ENCODE assay signal across 20 cellular contexts in the genomic region with DNA sequence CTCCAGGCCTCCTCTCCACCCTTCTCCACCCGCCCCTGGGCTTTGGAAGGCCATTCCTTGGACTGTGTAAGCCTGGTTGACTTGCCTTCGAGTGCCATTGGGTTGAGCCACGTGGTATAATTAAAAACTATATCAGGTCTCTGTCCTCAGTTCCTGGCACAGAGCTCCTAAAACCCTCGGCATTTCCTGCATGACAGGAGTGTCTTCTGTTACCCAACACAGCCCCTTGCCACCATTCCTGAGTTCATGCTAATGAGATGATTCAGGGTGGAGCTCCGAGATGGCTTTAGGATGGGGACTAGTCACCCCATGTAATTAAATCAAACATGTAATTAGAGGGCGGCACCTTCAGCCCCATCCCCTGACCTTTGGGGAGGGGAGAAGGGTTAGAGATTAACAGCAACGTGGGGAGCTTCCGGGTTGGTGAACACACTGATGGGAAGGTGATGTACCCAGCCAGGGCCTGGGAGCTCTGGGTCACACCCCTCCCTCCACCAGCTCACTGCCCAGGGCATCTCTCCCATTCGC.
DNase-seq lines count a peak whose midpoint lies in the region; ATAC-seq and TF ChIP-seq lines count a peak whose summit lies in the region.
"Had no signal": no experiment of that assay in that cellular context is flagged by ENCODE, and none has a peak within 500 bp of the region (broad histone marks: within the 10 kb centered on the region; RNA-seq: fewer than 3 reads in every experiment).

No MANE protein-coding gene starts in this region.

- intact Hi-C loops in CD14-positive monocyte (cut with micrococcal nuclease) (loop anchor here in 1 of 2 donors (10.0 kb wide), 1 partner anchor 167 kb away; no protein-coding TSS in a partner anchor), transverse colon (cut with DNase I; ENCODE audit: low total_unique reads) (no loop called here)

- ATAC-seq in GM19455 (IDR thresholded peaks at IDR 0.05; ENCODE audit: unreplicated experiment) = no peak
- no peak for ATAC-seq in WTC11
- ATAC-seq in HG03139 (IDR thresholded peaks at IDR 0.05; ENCODE audit: unreplicated experiment) = no peak

- no peak for TF ChIP-seq EP300 in transverse colon (IDR thresholded peaks at IDR 0.05; ENCODE audit: low read depth)

- POLR2A ChIA-PET in WTC11 (lab: Charles Lee) = no interaction called here

- WGBS in transverse colon (ENCODE audit: low coverage in 1 of 2), 2 donors = 58 to 72% methylated on average over 4 to 9 of the region's 9 CpGs

- no peak overlapping the region for H3K27ac ChIP-seq in transverse colon
- H3K27ac ChIP-seq: GM23248, SK-N-MC had no signal

- H3K9me3 ChIP-seq in transverse colon = no peaks in the 10 kb centered on the region
- H3K9me3 ChIP-seq: Caco-2, HAP-1 had no signal

- H3K27me3 Mint-ChIP-seq in CD14-positive monocyte (ENCODE audit: low read depth in 3 of 3) = peaks cover 0 to 4% (median 1%) of the 10 kb centered on the region in 3 donors
- H3K27me3 Mint-ChIP-seq in WTC11 (ENCODE audit: low read depth) = no peaks in the 10 kb centered on the region

- H3K4me1 Mint-ChIP-seq in CD14-positive monocyte = peaks cover 58% of the 10 kb centered on the region
- peaks cover 9% of the 10 kb centered on the region for H3K4me1 Mint-ChIP-seq in WTC11

- H3K4me3 ChIP-seq in transverse colon = no peak overlapping the region
- H3K4me3 ChIP-seq: GM23248, HAP-1, SK-N-MC had no signal

- no peak for TF ChIP-seq POLR2A in transverse colon (IDR thresholded peaks at IDR 0.05)

- H3K4me3 Mint-ChIP-seq in CD14-positive monocyte (peak overlapping the region in 1 of 2 donors; percentile 63), WTC11 (no peak overlapping the region)
- H3K4me3 Mint-ChIP-seq: CD4-positive, alpha-beta T cell had no signal

- DNase-seq in CD14-positive monocyte (ENCODE audit: low spot score) (no peak), NCI-H82 (lab: John Stamatoyannopoulos, UW) (peak; percentile 69), islet precursor cell (peak; percentile 50), transverse colon (peak; percentile 22), WTC11 (ENCODE audit: low spot score) (no peak)
- DNase-seq: Caco-2; CD4-positive, alpha-beta T cell; GF-D8; GM23248; Karpas-422; NCI-H1048; NCI-H146; NCI-H2029 treated with DMSO at 0.1 percent for 48 hours; NCI-H2171; SHP77 had no signal

- TF ChIP-seq CTCF in CD14-positive monocyte (IDR thresholded peaks at IDR 0.05) = no peak
- TF ChIP-seq CTCF in transverse colon (IDR thresholded peaks at IDR 0.05) = no peak
- no peak for TF ChIP-seq CTCF in WTC11 (IDR thresholded peaks at IDR 0.05)

- H3K36me3 Mint-ChIP-seq in CD14-positive monocyte (peaks cover 0 to 7% of the 10 kb centered on the region in 2 donors), WTC11 (no peaks in the 10 kb centered on the region)
- H3K36me3 Mint-ChIP-seq: IgD-negative memory B cell had no signal

- H3K27me3 ChIP-seq in transverse colon = no peaks in the 10 kb centered on the region

- CTCF ChIA-PET in WTC11 (lab: Charles Lee) = interaction anchor here (1.3 to 5.6 kb wide), 3 partner anchors 43 to 260 kb away, joined by 3 to 17 read pairs (median 6); no protein-coding TSS in a partner anchor

- H3K27ac Mint-ChIP-seq in CD14-positive monocyte = peak overlapping the region; percentile 86 to 96 (median 92)
- no peak overlapping the region for H3K27ac Mint-ChIP-seq in WTC11
- H3K27ac Mint-ChIP-seq: CD4-positive, alpha-beta T cell had no signal

- in situ Hi-C loops in transverse colon (cut with MboI; ENCODE audit: low pct_ligation_motif_present in 1 of 4, low pct_unique_long_range_greater_than_20kb in 1 of 4, low sequenced_read_pairs in 3 of 4) = no loop called here

- H3K36me3 ChIP-seq in transverse colon = no peaks in the 10 kb centered on the region
- H3K36me3 ChIP-seq: HAP-1 had no signal

- H3K4me1 ChIP-seq in transverse colon = no peaks in the 10 kb centered on the region
- H3K4me1 ChIP-seq: Caco-2, HAP-1 had no signal

- peaks cover 0 to 5% (median 0%) of the 10 kb centered on the region in 7 donors for H3K9me3 Mint-ChIP-seq in CD14-positive monocyte
- H3K9me3 Mint-ChIP-seq in WTC11 = peaks cover 4% of the 10 kb centered on the region; the same call in 1 of the 2 replicates
- H3K9me3 Mint-ChIP-seq: CD4-positive, alpha-beta T cell; IgD-negative memory B cell had no signal

TF ChIP-seq in WTC11, 78 proteins besides CTCF, POLR2A, EP300 and RAD21:
- TF ChIP-seq PRDM15 (CRISPR knock-in tag; IDR thresholded peaks at IDR 0.05) (no peak), TEAD4 (CRISPR knock-in tag; IDR thresholded peaks at IDR 0.05) (no peak), TP53 (CRISPR knock-in tag; IDR thresholded peaks at IDR 0.05) (no peak), STAT6 (CRISPR knock-in tag; conservative IDR thresholded peaks at IDR 0.05; ENCODE audit: low read depth) (no peak), FOXK1 (CRISPR knock-in tag; IDR thresholded peaks at IDR 0.05) (no peak), TCF7 (CRISPR knock-in tag; IDR thresholded peaks at IDR 0.05; ENCODE audit: low read depth) (no peak), SOX15 (CRISPR knock-in tag; IDR thresholded peaks at IDR 0.05) (no peak), ZNF121 (CRISPR knock-in tag; IDR thresholded peaks at IDR 0.05) (no peak), IRF2 (CRISPR knock-in tag; IDR thresholded peaks at IDR 0.05; ENCODE audit: borderline replicate concordance, low read depth) (no peak), HMGA2 (CRISPR knock-in tag; IDR thresholded peaks at IDR 0.05) (no peak)
- TF ChIP-seq, protein P1, sequence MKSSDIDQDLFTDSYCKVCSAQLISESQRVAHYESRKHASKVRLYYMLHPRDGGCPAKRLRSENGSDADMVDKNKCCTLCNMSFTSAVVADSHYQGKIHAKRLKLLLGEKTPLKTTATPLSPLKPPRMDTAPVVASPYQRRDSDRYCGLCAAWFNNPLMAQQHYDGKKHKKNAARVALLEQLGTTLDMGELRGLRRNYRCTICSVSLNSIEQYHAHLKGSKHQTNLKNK (CRISPR knock-in tag; IDR thresholded peaks at IDR 0.05) = no peak

Comparison
In these comparisons a context has a peak if more than half of its experiments do, and no peak if none do; other contexts are left out.
1. DNase-seq: peak in NCI-H82 (single experiment), islet precursor cell (single experiment) and transverse colon (single experiment); none in CD14-positive monocyte (single experiment) and WTC11 (single experiment).